In the genomic region with DNA sequence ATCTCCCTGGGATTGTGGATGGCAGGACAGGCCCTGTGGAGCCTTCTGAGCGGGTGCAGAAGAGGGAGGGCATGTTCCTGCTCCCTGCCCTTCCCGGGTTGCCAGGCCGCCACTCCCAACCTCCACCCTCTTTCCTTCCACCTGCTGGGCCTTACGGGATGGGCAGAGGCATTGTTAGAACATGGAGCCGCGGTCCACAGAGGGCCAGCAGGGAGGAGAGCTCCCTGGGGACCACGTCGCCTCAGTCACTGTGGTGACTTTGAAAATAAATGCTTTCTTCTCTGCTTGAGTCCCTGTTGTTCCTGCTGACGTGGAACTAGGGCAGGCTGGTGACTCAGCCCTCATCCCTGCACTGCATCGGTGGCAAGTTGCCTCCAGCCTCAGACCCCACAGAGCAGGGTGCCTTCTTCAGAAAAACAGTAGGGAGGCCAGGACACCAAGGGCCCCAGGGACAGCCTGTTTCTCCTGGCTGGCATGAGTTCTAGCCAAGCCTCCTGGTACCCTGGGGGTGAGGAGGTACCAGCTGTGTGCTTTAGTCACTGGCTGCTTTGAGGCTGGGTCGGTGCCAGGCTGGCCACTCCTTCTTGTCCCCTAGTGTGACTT, we compare ENCODE assay signal across 8 cellular contexts.
A peak's percentile ranks its signal among the peaks of the same experiment; 100 is the strongest.
DNase-seq lines count a peak whose midpoint lies in the region; ATAC-seq and TF ChIP-seq lines count a peak whose summit lies in the region.

No MANE protein-coding gene starts in this region.

- peak; percentile 25 to 54 (median 34) for ATAC-seq in right lobe of liver
- ATAC-seq in upper lobe of left lung (ENCODE audit: low FRiP score in 2 of 2): peak; percentile 39 to 63
- ATAC-seq in GM21390 (IDR thresholded peaks at IDR 0.05; ENCODE audit: unreplicated experiment): no peak

- no peak overlapping the region for H3K4me3 ChIP-seq in right lobe of liver
- H3K4me3 ChIP-seq in upper lobe of left lung: no peak overlapping the region

- H3K9me3 ChIP-seq in right lobe of liver: no peaks in the 10 kb centered on the region
- no peaks in the 10 kb centered on the region for H3K9me3 ChIP-seq in upper lobe of left lung

- H3K4me1 ChIP-seq in right lobe of liver (peaks cover 0 to 7% (median 0%) of the 10 kb centered on the region in 4 donors), upper lobe of left lung (peaks cover 5 to 22% (median 11%) of the 10 kb centered on the region in 4 donors)

- intact Hi-C loops in right lobe of liver (cut with DNase I): no loop called here

- H3K4me3 Mint-ChIP-seq in brain: peak overlapping the region in 2 of 5 experiments; percentile 2 to 4

- H3K4me1 Mint-ChIP-seq in brain: peaks cover 50% of the 10 kb centered on the region

- WGBS in right lobe of liver (ENCODE audit: insufficient coverage, low coverage, low lambda C conversion rate, missing lambda C conversion rate): 55% methylated on average over 5 of the region's 11 CpGs
- WGBS in upper lobe of left lung, 2 donors: 70 to 76% methylated on average over 10 to 11 of the region's 11 CpGs

- peak overlapping the region in 4 of 5 experiments; percentile 4 to 82 (median 74) for H3K27ac Mint-ChIP-seq in brain

- no peaks in the 10 kb centered on the region for H3K36me3 ChIP-seq in right lobe of liver
- H3K36me3 ChIP-seq in upper lobe of left lung: no peaks in the 10 kb centered on the region

- peaks cover 0 to 11% (median 0%) of the 10 kb centered on the region in 5 experiments for H3K9me3 Mint-ChIP-seq in brain

- H3K27me3 Mint-ChIP-seq in brain: peaks cover 12% of the 10 kb centered on the region

- no peak for TF ChIP-seq CTCF in brain (conservative IDR thresholded peaks at IDR 0.05)
- TF ChIP-seq CTCF in right lobe of liver (IDR thresholded peaks at IDR 0.05): no peak
- no peak for TF ChIP-seq CTCF in upper lobe of left lung (IDR thresholded peaks at IDR 0.05)

- H3K36me3 Mint-ChIP-seq in brain: no peaks in the 10 kb centered on the region

- H3K27me3 ChIP-seq in right lobe of liver (no peaks in the 10 kb centered on the region), upper lobe of left lung (no peaks in the 10 kb centered on the region)

- no peak for TF ChIP-seq POLR2A in right lobe of liver (IDR thresholded peaks at IDR 0.05)
- TF ChIP-seq POLR2A in upper lobe of left lung (IDR thresholded peaks at IDR 0.05): no peak

- H3K27ac ChIP-seq in right lobe of liver (no peak overlapping the region), upper lobe of left lung (peak overlapping the region in 3 of 4 donors; percentile 14 to 53 (median 37))

- DNase-seq in ELR (ENCODE audit: low read depth): peak; percentile 90
- peak; percentile 82 to 86 for DNase-seq in NCI-H2081 (lab: John Stamatoyannopoulos, UW)
- peak in 2 of 3 donors; percentile 51 to 52 for DNase-seq in right lobe of liver
- DNase-seq in upper lobe of left lung: peak in 1 of 2 donors; percentile 50
- DNase-seq in NOMO-1 treated with dmso at 0.1 percent for 144 hours (lab: John Stamatoyannopoulos, UW; ENCODE audit: unreplicated experiment): no peak
- DNase-seq in foreskin melanocyte: no peak

- TF ChIP-seq EP300 in upper lobe of left lung (IDR thresholded peaks at IDR 0.05): no peak

Comparison
In these comparisons a context has a peak if more than half of its experiments do, and no peak if none do; other contexts are left out.
1. DNase-seq: peak in ELR (single experiment), NCI-H2081 (2 of 2) and right lobe of liver (2 of 3); none in NOMO-1 treated with dmso at 0.1 percent for 144 hours (single experiment) and foreskin melanocyte (single experiment).
2. H3K27ac ChIP-seq: peak in upper lobe of left lung (3 of 4); none in right lobe of liver (0 of 3).